Comparison of ENCODE assay signal across 1 cellular context in genomic region chr3:38133557-38134405, GRCh38.
TF ChIP-seq lines count a peak whose summit lies in the region.

No MANE protein-coding gene starts in this region.

TF ChIP-seq in HepG2, 621 proteins besides CTCF, POLR2A, EP300 and RAD21 (continued from another document and continues in another):
- TF ChIP-seq ZNF512 (CRISPR knock-in tag; IDR thresholded peaks at IDR 0.05) = no peak
- 0 out of 2 replicates have a peak, but pooled peaks have one; percentile 39 for TF ChIP-seq SIX1 (CRISPR knock-in tag; IDR thresholded peaks at IDR 0.05; ENCODE audit: borderline replicate concordance)
- TF ChIP-seq SOX5 (CRISPR knock-in tag; IDR thresholded peaks at IDR 0.05; ENCODE audit: borderline replicate concordance) = peak; percentile 88
- no peak for TF ChIP-seq HNRNPH1 (optimal IDR thresholded peaks at IDR 0.05; ENCODE audit: low read depth, low read length)
- TF ChIP-seq ZNF558 (CRISPR knock-in tag; IDR thresholded peaks at IDR 0.05; ENCODE audit: borderline replicate concordance) = no peak
- no peak for TF ChIP-seq ZNF513 (CRISPR knock-in tag; conservative IDR thresholded peaks at IDR 0.05)
- no peak for TF ChIP-seq NR2F2 (IDR thresholded peaks at IDR 0.05; ENCODE audit: borderline replicate concordance, low read depth)
- no peak for TF ChIP-seq USF2 (IDR thresholded peaks at IDR 0.05; ENCODE audit: low read depth, low read length)
- TF ChIP-seq USF2 (CRISPR knock-in tag; IDR thresholded peaks at IDR 0.05; ENCODE audit: borderline replicate concordance) = no peak
- TF ChIP-seq ZNF264 (CRISPR knock-in tag; IDR thresholded peaks at IDR 0.05) = peak; percentile 54; the same call in 1 of the 2 replicates
- peak; percentile 79; the same call in 1 of the 2 replicates for TF ChIP-seq ZNF703 (CRISPR knock-in tag; IDR thresholded peaks at IDR 0.05; ENCODE audit: borderline replicate concordance)
- TF ChIP-seq IRX3 (CRISPR knock-in tag; IDR thresholded peaks at IDR 0.05; ENCODE audit: borderline replicate concordance, low read depth) = no peak
- no peak for TF ChIP-seq SP4 (CRISPR knock-in tag; IDR thresholded peaks at IDR 0.05)
- TF ChIP-seq NFKB2 (CRISPR knock-in tag; IDR thresholded peaks at IDR 0.05; ENCODE audit: borderline replicate concordance) = no peak
- TF ChIP-seq TP53 (CRISPR knock-in tag; conservative IDR thresholded peaks at IDR 0.05) = no peak
- no peak for TF ChIP-seq NFE2L1 (CRISPR knock-in tag; IDR thresholded peaks at IDR 0.05; ENCODE audit: borderline replicate concordance)
- TF ChIP-seq ZNF343 (CRISPR knock-in tag; IDR thresholded peaks at IDR 0.05) = no peak
- TF ChIP-seq NR2F6 (IDR thresholded peaks at IDR 0.05) = peak; percentile 70
- peak; percentile 80 for TF ChIP-seq NR2F6 (CRISPR knock-in tag; IDR thresholded peaks at IDR 0.05)
- peak; percentile 31; the same call in 1 of the 2 replicates for TF ChIP-seq TCF7L2 (IDR thresholded peaks at IDR 0.05; ENCODE audit: low read depth, low read length)
- TF ChIP-seq POLR2AphosphoS5 (IDR thresholded peaks at IDR 0.05; ENCODE audit: low read depth, low read length) = peak; percentile 61
- TF ChIP-seq GMEB1 (CRISPR knock-in tag; IDR thresholded peaks at IDR 0.05; ENCODE audit: borderline replicate concordance) = peak; percentile 50; the same call in 1 of the 2 replicates
- no peak for TF ChIP-seq CREB3 (CRISPR knock-in tag; IDR thresholded peaks at IDR 0.05)
- no peak; the same call in 1 of the 2 replicates for TF ChIP-seq DR1 (CRISPR knock-in tag; IDR thresholded peaks at IDR 0.05)
- TF ChIP-seq MZF1 (CRISPR knock-in tag; IDR thresholded peaks at IDR 0.05; ENCODE audit: borderline replicate concordance) = no peak
- TF ChIP-seq ZXDC (CRISPR knock-in tag; IDR thresholded peaks at IDR 0.05) = no peak
- no peak for TF ChIP-seq MAZ (IDR thresholded peaks at IDR 0.05; ENCODE audit: borderline replicate concordance, low read depth, low read length)
- TF ChIP-seq MAZ (CRISPR knock-in tag; IDR thresholded peaks at IDR 0.05; ENCODE audit: low read depth) = no peak; the same call in 1 of the 2 replicates
- no peak for TF ChIP-seq MBD4 (IDR thresholded peaks at IDR 0.05; ENCODE audit: borderline replicate concordance, low read length)
- no peak for TF ChIP-seq PAX8 (CRISPR knock-in tag; IDR thresholded peaks at IDR 0.05; ENCODE audit: borderline replicate concordance)
- TF ChIP-seq ZNF407 (CRISPR knock-in tag; IDR thresholded peaks at IDR 0.05; ENCODE audit: not compliant biosample characterization) = no peak
- peak; percentile 14; the same call in 1 of the 2 replicates for TF ChIP-seq ZNF160 (CRISPR knock-in tag; IDR thresholded peaks at IDR 0.05)
- no peak for TF ChIP-seq ZNF468 (CRISPR knock-in tag; IDR thresholded peaks at IDR 0.05)
- TF ChIP-seq HMGA1 (CRISPR knock-in tag; conservative IDR thresholded peaks at IDR 0.05) = no peak
- TF ChIP-seq DBP (CRISPR knock-in tag; IDR thresholded peaks at IDR 0.05; ENCODE audit: not compliant biosample characterization) = no peak
- TF ChIP-seq ZFY (CRISPR knock-in tag; IDR thresholded peaks at IDR 0.05) = peak; percentile 58; the same call in 1 of the 2 replicates
- TF ChIP-seq NKX3-1 (CRISPR knock-in tag; IDR thresholded peaks at IDR 0.05) = no peak
- TF ChIP-seq ZNF816 (CRISPR knock-in tag; IDR thresholded peaks at IDR 0.05; ENCODE audit: borderline replicate concordance) = no peak
- peak; percentile 14; the same call in 1 of the 2 replicates for TF ChIP-seq MYC (CRISPR knock-in tag; IDR thresholded peaks at IDR 0.05; ENCODE audit: borderline replicate concordance)
- peak; percentile 90 for TF ChIP-seq ERF (CRISPR knock-in tag; IDR thresholded peaks at IDR 0.05)
- TF ChIP-seq FOXO4 (CRISPR knock-in tag; conservative IDR thresholded peaks at IDR 0.05) = no peak
